ENCODE assay signal across 1 cellular context in the genomic region with DNA sequence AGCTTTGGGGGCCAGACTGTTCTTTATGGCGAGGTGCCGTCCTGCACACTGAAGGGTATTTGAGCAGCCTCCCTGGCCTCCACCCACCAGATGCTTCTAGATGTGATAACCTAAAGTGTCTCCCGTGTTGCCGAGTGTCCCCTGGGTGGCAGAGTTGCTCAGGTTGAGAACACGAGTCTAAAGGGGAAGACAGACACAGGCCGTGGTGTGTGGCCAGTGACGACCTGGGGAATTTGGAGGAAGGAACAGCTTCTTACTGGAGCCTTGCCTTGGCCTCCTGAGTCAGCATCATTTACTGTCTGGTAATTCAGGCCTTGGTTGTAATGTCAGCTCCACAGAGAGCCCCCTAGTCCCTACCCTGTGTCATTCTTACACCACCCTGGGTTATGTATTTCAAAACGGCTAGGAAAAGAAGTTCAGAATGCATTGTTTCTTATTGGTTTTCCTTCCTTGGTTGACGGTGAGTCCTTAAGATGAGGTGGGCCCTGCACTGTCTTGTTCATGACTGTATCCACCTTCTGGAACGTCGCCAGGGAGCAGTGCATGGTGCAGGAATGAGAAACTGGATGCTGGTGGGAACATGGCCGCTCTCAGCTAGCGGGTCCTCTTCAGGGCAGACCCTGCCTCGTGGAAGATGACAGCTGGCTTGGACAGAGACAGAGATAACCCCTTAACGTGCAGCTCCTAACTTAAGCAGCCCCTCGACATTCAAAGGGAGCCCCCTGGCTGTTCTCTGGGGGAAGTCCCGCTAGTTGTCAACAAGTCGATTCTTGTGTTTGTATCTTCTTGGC.
A peak's percentile ranks its signal among the peaks of the same experiment; 100 is the strongest.
TF ChIP-seq lines count a peak whose summit lies in the region.

No MANE protein-coding gene starts in this region.

TF ChIP-seq in HepG2, 621 proteins besides CTCF, POLR2A, EP300 and RAD21:
- TF ChIP-seq ZNF225 (CRISPR knock-in tag; IDR thresholded peaks at IDR 0.05) (no peak), MAFK (conservative IDR thresholded peaks at IDR 0.05 in 1 of 2, IDR thresholded peaks at IDR 0.05 in 1 of 2; ENCODE audit: low read length in 2 of 2) (0 out of 4 replicates have a peak, but pooled peaks of 1 of the 2 experiments have one; percentile 24)
